Comparison of ENCODE assay signal across 13 cellular contexts in the genomic region with DNA sequence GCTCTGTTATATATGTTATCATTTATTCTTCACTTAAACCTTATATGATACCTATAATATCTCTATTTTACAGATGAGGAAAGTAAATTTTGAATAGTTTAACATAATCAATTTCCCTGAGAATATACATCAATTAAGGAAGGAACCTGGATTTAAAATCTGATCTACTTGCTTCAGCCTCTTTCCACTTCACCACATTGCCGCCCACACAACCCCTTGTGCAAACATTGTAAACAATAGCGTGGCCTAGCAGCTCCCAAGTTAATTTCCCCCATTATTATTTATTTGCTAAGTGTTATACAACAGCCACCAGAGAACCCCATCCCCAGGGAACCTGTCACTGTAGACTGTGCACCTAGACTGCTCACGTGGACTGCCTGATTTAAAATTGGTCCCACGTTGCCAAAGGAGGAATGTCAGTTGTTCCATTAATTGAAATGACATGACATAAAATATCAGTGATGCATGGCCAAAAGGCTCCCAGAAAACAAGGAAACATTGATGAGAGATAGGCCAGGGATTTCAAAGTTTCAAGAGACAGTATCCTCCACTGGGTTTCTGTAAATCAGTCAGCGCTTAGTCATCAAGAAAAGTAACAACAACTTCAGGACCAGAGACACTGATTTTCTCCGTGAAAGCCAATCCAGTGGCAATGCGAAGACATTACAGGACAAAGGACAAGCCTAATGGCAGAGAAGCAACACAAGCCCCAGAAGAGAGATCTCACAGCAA. TPM values are rescaled to one million over a fixed set of nuclear protein-coding genes. Genes with fewer than 3 reads are reported as not detected.
DNase-seq lines count a peak whose midpoint lies in the region; ATAC-seq and TF ChIP-seq lines count a peak whose summit lies in the region.
"Had no signal": no experiment of that assay in that cellular context is flagged by ENCODE, and none has a peak within 500 bp of the region (broad histone marks: within the 10 kb centered on the region; RNA-seq: fewer than 3 reads in every experiment).

No MANE protein-coding gene starts in this region.

- no peak overlapping the region for H3K27ac Mint-ChIP-seq in stimulated activated naive B cell treated with anti-CD40 and anti-IgM and Interleukin-4, amounts not matched to agents 10 μg/mL and 1 μg/mL and 100 μg/mL, for 72 hours
- H3K27ac Mint-ChIP-seq: activated B cell treated with CpG ODN at 0.5 μM for 24 hours had no signal

- H3K27me3 ChIP-seq in upper lobe of right lung: no peaks in the 10 kb centered on the region
- H3K27me3 ChIP-seq: testis had no signal

- no peaks in the 10 kb centered on the region for H3K36me3 ChIP-seq in upper lobe of right lung

- H3K36me3 Mint-ChIP-seq in stimulated activated naive B cell treated with anti-CD40 and anti-IgM and Interleukin-4, amounts not matched to agents 10 μg/mL and 1 μg/mL and 100 μg/mL, for 72 hours: no peaks in the 10 kb centered on the region

- intact Hi-C loops in upper lobe of right lung (cut with DNase I): no loop called here

- H3K4me1 Mint-ChIP-seq in stimulated activated naive B cell treated with anti-CD40 and anti-IgM and Interleukin-4, amounts not matched to agents 10 μg/mL and 1 μg/mL and 100 μg/mL, for 72 hours: no peaks in the 10 kb centered on the region
- H3K4me1 Mint-ChIP-seq: activated B cell treated with CpG ODN at 0.5 μM for 24 hours had no signal

- no peaks in the 10 kb centered on the region for H3K9me3 ChIP-seq in upper lobe of right lung
- H3K9me3 ChIP-seq: testis had no signal

- ATAC-seq in upper lobe of right lung (no peak), GM18517 (IDR thresholded peaks at IDR 0.05; ENCODE audit: unreplicated experiment) (no peak)
- no peak for ATAC-seq in stimulated activated naive B cell treated with anti-CD40 and anti-IgM and Interleukin-4, amounts not matched to agents 10 μg/mL and 1 μg/mL and 100 μg/mL, for 72 hours (replicated peaks)

- H3K4me3 Mint-ChIP-seq in stimulated activated naive B cell treated with anti-CD40 and anti-IgM and Interleukin-4, amounts not matched to agents 10 μg/mL and 1 μg/mL and 100 μg/mL, for 72 hours: no peak overlapping the region
- H3K4me3 Mint-ChIP-seq: activated B cell treated with CpG ODN at 0.5 μM for 24 hours had no signal

- H3K27ac ChIP-seq in upper lobe of right lung: no peak overlapping the region
- H3K27ac ChIP-seq: testis had no signal

- peak; percentile 32 for DNase-seq in HPDE6-E6E7 (ENCODE audit: extremely low spot score)
- DNase-seq in NCI-H345 (lab: John Stamatoyannopoulos, UW): peak; percentile 78
- peak; percentile 27 for DNase-seq in choroid plexus epithelial cell (ENCODE audit: low read depth)
- DNase-seq in upper lobe of right lung: peak; percentile 62
- no peak for DNase-seq in NK-92 (lab: John Stamatoyannopoulos, UW; ENCODE audit: unreplicated experiment)
- no peak for DNase-seq in stimulated activated naive B cell treated with anti-CD40 and anti-IgM and Interleukin-4, amounts not matched to agents 10 μg/mL and 1 μg/mL and 100 μg/mL, for 72 hours
- DNase-seq: activated B cell treated with CpG ODN at 0.5 μM for 24 hours; activated effector memory CD4-positive, alpha-beta T cell treated with Interleukin-2 at 50 U/mL for 16 hours; cerebellar nuclear complex; foreskin melanocyte; testis had no signal

- no peak for TF ChIP-seq CTCF in choroid plexus epithelial cell (conservative IDR thresholded peaks at IDR 0.05; ENCODE audit: low read depth, low read length)
- no peak for TF ChIP-seq CTCF in upper lobe of right lung (IDR thresholded peaks at IDR 0.05)

- H3K4me3 ChIP-seq in choroid plexus epithelial cell (ENCODE audit: low read depth, low read length): no peak overlapping the region
- H3K4me3 ChIP-seq in upper lobe of right lung: no peak overlapping the region
- H3K4me3 ChIP-seq: testis had no signal

- H3K27me3 Mint-ChIP-seq in stimulated activated naive B cell treated with anti-CD40 and anti-IgM and Interleukin-4, amounts not matched to agents 10 μg/mL and 1 μg/mL and 100 μg/mL, for 72 hours: peaks cover 0 to 11% of the 10 kb centered on the region in 2 donors

- H3K4me1 ChIP-seq in upper lobe of right lung: no peaks in the 10 kb centered on the region
- H3K4me1 ChIP-seq: testis had no signal

- H3K9me3 Mint-ChIP-seq in stimulated activated naive B cell treated with anti-CD40 and anti-IgM and Interleukin-4, amounts not matched to agents 10 μg/mL and 1 μg/mL and 100 μg/mL, for 72 hours: peaks cover 2 to 6% of the 10 kb centered on the region in 2 donors
- H3K9me3 Mint-ChIP-seq: activated B cell treated with CpG ODN at 0.5 μM for 24 hours had no signal

RNA-seq across cellular contexts. Expression of a gene that starts 41.3 kb away (rescaled TPM):
- 0.61 TPM for total RNA-seq in upper lobe of right lung
- total RNA-seq: liver had no signal

Comparison
In these comparisons a context has a peak if more than half of its experiments do, and no peak if none do; other contexts are left out.
1. DNase-seq: peak in HPDE6-E6E7 (single experiment), NCI-H345 (single experiment), choroid plexus epithelial cell (single experiment) and upper lobe of right lung (single experiment); none in NK-92 (single experiment) and stimulated activated naive B cell treated with anti-CD40 and anti-IgM and Interleukin-4, amounts not matched to agents 10 μg/mL and 1 μg/mL and 100 μg/mL, for 72 hours (single experiment).